ENCODE assay signal across 26 cellular contexts in genomic region chr11:119473226-119473625, GRCh38.
"Had no signal": no experiment of that assay in that cellular context is flagged by ENCODE, and none has a peak within 500 bp of the region (broad histone marks: within the 10 kb centered on the region; RNA-seq: fewer than 3 reads in every experiment).

No MANE protein-coding gene starts in this region.

- H3K9me3 ChIP-seq: MG63, SJSA1 had no signal

- H3K27me3 ChIP-seq: MG63, SJSA1 had no signal

- FAIRE-seq: astrocyte had no signal

- H3K27ac ChIP-seq: RWPE1, SJSA1 had no signal

- H3K36me3 ChIP-seq: MG63, SJSA1 had no signal

- ATAC-seq: Panc1, SK-N-SH treated with all-trans-retinoic acid at 6 μM for 48 hours, T-helper 17 cell, WTC11 had no signal

- H3K4me3 ChIP-seq: MG63, SJSA1 had no signal

- DNase-seq: activated CD4-positive, alpha-beta T cell treated with anti-CD3 and anti-CD28 coated beads for 1 hour; activated CD4-positive, alpha-beta T cell treated with anti-CD3 and anti-CD28 coated beads, Interleukin-2, amount 10 ng/mL, durations not matched to agents 24 days and 14 days; activated CD4-positive, alpha-beta T cell treated with anti-CD3 and anti-CD28 coated beads, Interleukin-2, amount 50 U/mL, for 48 hours; activated naive CD4-positive, alpha-beta T cell treated with anti-CD3 and anti-CD28 coated beads, Interleukin-2, amount 50 U/mL, for 16 hours; activated T-cell treated with anti-CD3 and anti-CD28 coated beads, Interleukin-2, amount 50 U/mL, for 1 hour; amygdala; MG63; MV-4-11; NCI-H1105; NCI-H1436 treated with DMSO at 0.1 percent for 48 hours; NCI-H187; NCI-H2081; NCI-H510A treated with DMSO at 0.1 percent for 48 hours; NCI-H69; NK-92 treated with Interleukin-12 subunit alpha and Interleukin-12 subunit beta, amount 100 ng/mL, for 24 hours; OCI-M1; Right ventricle myocardium superior; SW 1271; T-helper 17 cell; T-helper 9 cell had no signal
